8 cellular contexts compared by ENCODE assay signal in genomic region chr15:52527898-52528464, GRCh38. TPM values are rescaled to one million over a fixed set of nuclear protein-coding genes. Genes with fewer than 3 reads are reported as not detected.
DNase-seq lines count a peak whose midpoint lies in the region; ATAC-seq and TF ChIP-seq lines count a peak whose summit lies in the region.

No MANE protein-coding gene starts in this region.

- H3K4me1 ChIP-seq in thymus (ENCODE audit: control insufficient read depth, insufficient read depth, low read length) = peaks cover 6% of the 10 kb centered on the region

- H3K79me2 ChIP-seq in neural cell (replicated peaks; ENCODE audit: insufficient read depth, low read length) = peaks cover 49% of the 10 kb centered on the region

- peak overlapping the region; percentile 51 for H2AFZ ChIP-seq in neural cell (ENCODE audit: low read depth, low read length)

- H3K9me2 ChIP-seq in neural cell (ENCODE audit: insufficient read depth, low read length) = no peaks in the 10 kb centered on the region

- TF ChIP-seq RAD21 in neural cell (conservative IDR thresholded peaks at IDR 0.05) = no peak

- no peaks in the 10 kb centered on the region for H3K9me3 ChIP-seq in neural cell (ENCODE audit: low read length)
- no peaks in the 10 kb centered on the region for H3K9me3 ChIP-seq in thymus (ENCODE audit: control insufficient read depth)

- ATAC-seq in GM21529 (IDR thresholded peaks at IDR 0.05; ENCODE audit: unreplicated experiment) = peak; percentile 7

- 5% methylated on average over 24 of the region's 24 CpGs for WGBS in thymus

- H3K4me2 ChIP-seq in neural cell (ENCODE audit: low read length) = peak overlapping the region; percentile 88

- DNase-seq in C1 segment of cervical spinal cord (lab: John Stamatoyannopoulos, UW) = peak in 10 of 14 donors; percentile 34 to 70 (median 62)
- peak; percentile 35 to 74 for DNase-seq in NCI-H526 (lab: John Stamatoyannopoulos, UW)
- peak; percentile 14 to 16 for DNase-seq in activated T-helper 1 cell treated with anti-CD3 and anti-CD28 coated beads, Interleukin-2, amount 50 U/mL, for 16 hours (ENCODE audit: low read depth in 1 of 2, low spot score in 1 of 2)
- DNase-seq in fibroblast of pulmonary artery (ENCODE audit: low read depth) = peak; percentile 27
- DNase-seq in SW 1271 (lab: John Stamatoyannopoulos, UW) = no peak

- peak overlapping the region; percentile 97 for H3K9ac ChIP-seq in neural cell (ENCODE audit: low read length)

- no peak for TF ChIP-seq CTCF in fibroblast of pulmonary artery (IDR thresholded peaks at IDR 0.05; ENCODE audit: low read length, missing control alignments)
- TF ChIP-seq CTCF in neural cell (IDR thresholded peaks at IDR 0.05; ENCODE audit: poor library complexity, severe bottlenecking) = no peak

- H3K27ac ChIP-seq in neural cell (ENCODE audit: low read length) (peak overlapping the region; percentile 93), thymus (ENCODE audit: low read depth) (peak overlapping the region; percentile 78)

- no peaks in the 10 kb centered on the region for H3F3A ChIP-seq in neural cell (ENCODE audit: insufficient read depth, low read length, poor library complexity, severe bottlenecking)

- H3K27me3 ChIP-seq in neural cell (ENCODE audit: insufficient read depth, low read depth, low read length) (no peaks in the 10 kb centered on the region), thymus (ENCODE audit: control insufficient read depth, insufficient read depth) (no peaks in the 10 kb centered on the region)

- H4K20me1 ChIP-seq in neural cell (ENCODE audit: insufficient read depth) = no peaks in the 10 kb centered on the region

- no peaks in the 10 kb centered on the region for H3K36me3 ChIP-seq in neural cell (ENCODE audit: insufficient read depth, low read length)
- no peaks in the 10 kb centered on the region for H3K36me3 ChIP-seq in thymus (ENCODE audit: control insufficient read depth, insufficient read depth)

- no peak for TF ChIP-seq EP300 in neural cell (conservative IDR thresholded peaks at IDR 0.05; ENCODE audit: poor library complexity, severe bottlenecking)

- H3K4me3 ChIP-seq in fibroblast of pulmonary artery (replicated peaks; ENCODE audit: low read depth, low read length) = peak overlapping the region; percentile 75
- peak overlapping the region; percentile 95 for H3K4me3 ChIP-seq in neural cell (ENCODE audit: low read length)
- H3K4me3 ChIP-seq in thymus (ENCODE audit: low read length) = peak overlapping the region; percentile 82

TF ChIP-seq in neural cell, 6 proteins besides CTCF, POLR2A, EP300 and RAD21:
- TF ChIP-seq SMC3 (conservative IDR thresholded peaks at IDR 0.05; ENCODE audit: poor library complexity) (peak; percentile 29), EZH2 (IDR thresholded peaks at IDR 0.05; ENCODE audit: borderline replicate concordance, insufficient read depth, low read length, poor library complexity, severe bottlenecking) (no peak), TAF1 (IDR thresholded peaks at IDR 0.05; ENCODE audit: low read depth) (no peak), MXI1 (conservative IDR thresholded peaks at IDR 0.05; ENCODE audit: poor library complexity, severe bottlenecking) (peak; percentile 75), POLR2AphosphoS5 (IDR thresholded peaks at IDR 0.05) (peak; percentile 48)
- TF ChIP-seq, protein P1, sequence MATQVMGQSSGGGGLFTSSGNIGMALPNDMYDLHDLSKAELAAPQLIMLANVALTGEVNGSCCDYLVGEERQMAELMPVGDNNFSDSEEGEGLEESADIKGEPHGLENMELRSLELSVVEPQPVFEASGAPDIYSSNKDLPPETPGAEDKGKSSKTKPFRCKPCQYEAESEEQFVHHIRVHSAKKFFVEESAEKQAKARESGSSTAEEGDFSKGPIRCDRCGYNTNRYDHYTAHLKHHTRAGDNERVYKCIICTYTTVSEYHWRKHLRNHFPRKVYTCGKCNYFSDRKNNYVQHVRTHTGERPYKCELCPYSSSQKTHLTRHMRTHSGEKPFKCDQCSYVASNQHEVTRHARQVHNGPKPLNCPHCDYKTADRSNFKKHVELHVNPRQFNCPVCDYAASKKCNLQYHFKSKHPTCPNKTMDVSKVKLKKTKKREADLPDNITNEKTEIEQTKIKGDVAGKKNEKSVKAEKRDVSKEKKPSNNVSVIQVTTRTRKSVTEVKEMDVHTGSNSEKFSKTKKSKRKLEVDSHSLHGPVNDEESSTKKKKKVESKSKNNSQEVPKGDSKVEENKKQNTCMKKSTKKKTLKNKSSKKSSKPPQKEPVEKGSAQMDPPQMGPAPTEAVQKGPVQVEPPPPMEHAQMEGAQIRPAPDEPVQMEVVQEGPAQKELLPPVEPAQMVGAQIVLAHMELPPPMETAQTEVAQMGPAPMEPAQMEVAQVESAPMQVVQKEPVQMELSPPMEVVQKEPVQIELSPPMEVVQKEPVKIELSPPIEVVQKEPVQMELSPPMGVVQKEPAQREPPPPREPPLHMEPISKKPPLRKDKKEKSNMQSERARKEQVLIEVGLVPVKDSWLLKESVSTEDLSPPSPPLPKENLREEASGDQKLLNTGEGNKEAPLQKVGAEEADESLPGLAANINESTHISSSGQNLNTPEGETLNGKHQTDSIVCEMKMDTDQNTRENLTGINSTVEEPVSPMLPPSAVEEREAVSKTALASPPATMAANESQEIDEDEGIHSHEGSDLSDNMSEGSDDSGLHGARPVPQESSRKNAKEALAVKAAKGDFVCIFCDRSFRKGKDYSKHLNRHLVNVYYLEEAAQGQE (IDR thresholded peaks at IDR 0.05; ENCODE audit: borderline replicate concordance) = peak; percentile 11

RNA-seq across cellular contexts. Expression of gene MYO5A, which starts 0.7 kb away (rescaled TPM):
- polyA plus RNA-seq in neural cell = 43.8 and 45.2 TPM in 2 replicates
- polyA minus RNA-seq in neural cell = 234 and 301 TPM in 2 replicates
- 8.7 TPM for polyA plus RNA-seq in thymus

RNA-seq across cellular contexts. Expression of gene ARPP19, which starts 40.8 kb away (rescaled TPM):
- polyA plus RNA-seq in neural cell (252 and 254 TPM in 2 replicates), thymus (48.3 TPM)
- polyA minus RNA-seq in neural cell = 226 and 276 TPM in 2 replicates

Comparison
In these comparisons a context has a peak if more than half of its experiments do, and no peak if none do; other contexts are left out.
1. DNase-seq: peak in C1 segment of cervical spinal cord (10 of 14), NCI-H526 (2 of 2), activated T-helper 1 cell treated with anti-CD3 and anti-CD28 coated beads, Interleukin-2, amount 50 U/mL, for 16 hours (2 of 2) and fibroblast of pulmonary artery (single experiment); none in SW 1271 (0 of 2).
2. Peak in every context shown above with its lines, with median percentiles within 50 percentile points of each other: H3K4me3 ChIP-seq.